In the genomic region with DNA sequence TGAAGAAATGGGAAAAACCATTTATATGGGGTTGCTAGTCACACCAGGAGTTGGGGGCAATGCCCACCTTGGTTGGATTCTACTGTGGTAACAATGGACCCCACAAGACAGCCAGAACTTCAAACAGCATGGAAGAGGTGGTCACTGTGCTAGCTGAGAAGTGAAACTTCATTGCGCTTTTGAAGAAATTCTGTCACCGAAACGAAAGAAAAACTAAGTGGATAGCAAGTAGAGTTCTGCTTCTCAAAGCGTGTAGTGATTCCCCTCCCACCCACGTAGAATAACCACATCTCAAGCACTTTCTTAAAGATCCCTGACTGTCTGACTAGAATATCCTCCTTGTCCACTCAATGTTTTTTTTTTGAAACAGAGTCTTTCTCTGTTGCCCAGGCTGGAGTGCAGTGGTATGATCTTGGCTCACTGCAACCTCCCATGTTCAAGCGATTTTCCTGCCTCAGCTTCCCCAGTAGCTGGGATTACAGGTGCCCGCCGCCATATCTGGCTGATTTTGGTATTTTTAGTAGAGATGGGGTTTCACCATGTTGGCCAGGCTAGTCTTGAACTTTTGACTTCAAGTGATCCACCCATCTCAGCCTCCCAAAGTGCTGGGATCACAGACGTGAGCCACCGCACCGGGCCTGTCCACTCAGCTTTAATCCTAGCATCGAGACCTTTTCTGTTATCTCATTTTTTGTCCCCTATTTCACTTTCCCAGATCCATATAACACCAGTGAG, we compare ENCODE assay signal across 8 cellular contexts.
A peak's percentile ranks its signal among the peaks of the same experiment; 100 is the strongest.
DNase-seq lines count a peak whose midpoint lies in the region; ATAC-seq and TF ChIP-seq lines count a peak whose summit lies in the region.

No MANE protein-coding gene starts in this region.

- ATAC-seq in GM19438 (IDR thresholded peaks at IDR 0.05; ENCODE audit: low read depth, unreplicated experiment) (peak; percentile 100), HG03354 (IDR thresholded peaks at IDR 0.05; ENCODE audit: poor library complexity, severe bottlenecking, unreplicated experiment) (peak; percentile 86), HG03097 (IDR thresholded peaks at IDR 0.05; ENCODE audit: low FRiP score, unreplicated experiment) (no peak)

- H3K27me3 ChIP-seq in GM06990 (replicated peaks; ENCODE audit: control insufficient read depth, insufficient read depth, low read length): no peaks in the 10 kb centered on the region

- TF ChIP-seq CTCF in GM06990 (IDR thresholded peaks at IDR 0.05; ENCODE audit: insufficient read depth, low read length, poor library complexity, severe bottlenecking): no peak

- no peaks in the 10 kb centered on the region for H3K36me3 ChIP-seq in GM06990 (ENCODE audit: control insufficient read depth, insufficient read depth, low read length)

- DNase-seq in GM06990 (ENCODE audit: extremely low read depth, insufficient read length) (peak; percentile 55), iPS-NIHi7 (ENCODE audit: extremely low spot score) (no peak), NCI-H1417 (lab: John Stamatoyannopoulos, UW) (no peak)
- peak; percentile 48 for DNase-seq in central memory CD4-positive, alpha-beta T cell
- DNase-seq in stimulated activated naive CD4-positive, alpha-beta T cell treated with Interleukin-2 at 50 U/mL for 16 hours (lab: John Stamatoyannopoulos, UW): no peak

- peak overlapping the region; percentile 35; the same call in 1 of the 2 replicates for H3K4me3 ChIP-seq in GM06990 (replicated peaks; ENCODE audit: low read depth, low read length)

Comparison
In these comparisons a context has a peak if more than half of its experiments do, and no peak if none do; other contexts are left out.
1. DNase-seq: peak in GM06990 (single experiment) and central memory CD4-positive, alpha-beta T cell (single experiment); none in iPS-NIHi7 (single experiment), stimulated activated naive CD4-positive, alpha-beta T cell treated with Interleukin-2 at 50 U/mL for 16 hours (single experiment) and NCI-H1417 (0 of 3).